ENCODE assay signal across 8 cellular contexts in the genomic region with DNA sequence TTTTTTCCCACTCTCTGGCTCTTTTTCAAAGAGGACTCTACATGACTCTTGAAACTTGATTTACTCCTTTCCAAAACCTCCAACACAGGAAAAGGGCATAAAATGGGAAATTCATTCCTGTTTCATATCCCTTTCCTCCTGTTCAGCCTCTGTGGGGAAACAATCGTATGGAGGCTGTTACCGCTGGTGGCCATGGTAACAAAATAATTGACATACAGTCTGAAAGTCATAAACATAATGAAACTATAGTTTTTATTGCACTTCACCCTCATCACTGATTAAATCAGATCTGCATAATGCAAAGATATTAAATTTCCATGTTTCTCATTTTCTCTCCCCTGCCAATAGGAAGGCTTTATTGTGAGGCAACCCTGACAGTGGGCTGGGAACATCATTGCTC.
"Had no signal": no experiment of that assay in that cellular context is flagged by ENCODE, and none has a peak within 500 bp of the region (broad histone marks: within the 10 kb centered on the region; RNA-seq: fewer than 3 reads in every experiment).

No MANE protein-coding gene starts in this region.

- H3K4me3 ChIP-seq: GM12878 had no signal

- FAIRE-seq: G401.6, GM12878, GM12891, GM12892, GM18507, GM19239 had no signal

- DNase-seq: GDM1, GF-D8 had no signal

- ATAC-seq: GM12878 had no signal
